In the genomic region with DNA sequence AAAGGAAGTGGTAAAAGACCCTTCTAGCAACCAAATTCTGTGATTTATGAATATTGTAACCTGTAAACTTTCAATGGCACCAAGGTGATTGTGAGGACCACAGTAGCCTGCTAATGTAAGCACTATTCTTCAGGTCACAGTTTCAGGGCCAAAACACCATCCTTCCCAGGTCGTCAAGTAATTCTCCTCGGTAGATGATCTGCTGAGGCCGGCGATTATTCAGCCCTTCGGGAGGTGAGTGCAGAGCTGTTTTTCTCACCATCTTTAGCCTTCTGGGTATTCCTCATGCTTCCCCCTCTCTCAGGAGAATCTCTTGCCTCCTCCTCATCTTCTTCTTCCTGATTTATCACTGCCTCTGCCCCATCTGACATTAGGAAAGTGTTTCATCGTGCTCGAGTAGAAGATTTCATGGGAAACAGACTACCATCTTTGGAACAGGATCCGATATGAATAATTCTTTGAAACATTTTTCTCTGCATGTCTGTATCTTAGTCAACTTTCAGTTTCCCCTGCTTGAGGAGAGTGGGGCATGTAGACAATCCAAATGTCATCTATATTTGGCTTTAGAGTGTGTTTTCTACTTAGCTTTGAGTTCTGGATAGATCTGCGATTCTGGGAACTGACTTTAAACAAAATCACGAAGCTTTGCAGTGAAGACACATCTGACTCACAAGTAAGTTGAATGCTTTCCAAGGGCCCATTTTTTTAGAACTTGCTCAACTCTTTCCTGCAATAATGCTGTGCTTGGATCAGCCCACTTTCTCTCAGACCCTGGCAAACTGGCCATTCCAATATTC, we compare ENCODE assay signal across 9 cellular contexts.
DNase-seq lines count a peak whose midpoint lies in the region; ATAC-seq, FAIRE-seq and TF ChIP-seq lines count a peak whose summit lies in the region.
"Had no signal": no experiment of that assay in that cellular context is flagged by ENCODE, and none has a peak within 500 bp of the region (broad histone marks: within the 10 kb centered on the region; RNA-seq: fewer than 3 reads in every experiment).

No MANE protein-coding gene starts in this region.

- H3K4me1 ChIP-seq in A549, result peaks cover 90% of the 10 kb centered on the region
- H3K4me1 ChIP-seq in PC-3 (ENCODE audit: insufficient read depth, low read length), result peaks cover 27% of the 10 kb centered on the region

- CTCF ChIA-PET in A549 (lab: Yijun Ruan, JAX) (interaction anchor here (0.9 to 7.8 kb wide), 7 partner anchors 11 to 219 kb away, joined by 3 to 48 read pairs (median 3); no protein-coding TSS in a partner anchor), PC-3 (lab: Charles Lee) (no interaction called here)

- no peaks in the 10 kb centered on the region for H3K27me3 ChIP-seq in PC-3 (ENCODE audit: low read length)

- H3K36me3 Mint-ChIP-seq in nephron (ENCODE audit: low read depth), result no peaks in the 10 kb centered on the region

- no peaks in the 10 kb centered on the region for H4K20me1 ChIP-seq in PC-3 (ENCODE audit: low read length)

- ATAC-seq in A549, result peak; percentile 73 to 81
- ATAC-seq in PC-3, result peak; percentile 29; the same call in 1 of the 2 replicates
- no peak for ATAC-seq in HG02885 (IDR thresholded peaks at IDR 0.05; ENCODE audit: poor library complexity, unreplicated experiment)

- H3K4me2 ChIP-seq in A549 (peak overlapping the region; percentile 89), PC-3 (ENCODE audit: low read length) (peak overlapping the region; percentile 49)

- H3K9ac ChIP-seq in PC-3 (ENCODE audit: low read length), result no peak overlapping the region

- no peaks in the 10 kb centered on the region for H3K27me3 Mint-ChIP-seq in nephron (ENCODE audit: low read depth)

- H3K4me3 ChIP-seq in A549 (peak overlapping the region; percentile 24), PC-3 (ENCODE audit: low read length) (no peak overlapping the region)

- WGBS in A549 (ENCODE audit: missing lambda C conversion rate), result 2% methylated on average over 10 of the region's 10 CpGs

- no peak; a peak in 1 of 5 replicates for TF ChIP-seq RAD21 in A549 (conservative IDR thresholded peaks at IDR 0.05 in 1 of 2, IDR thresholded peaks at IDR 0.05 in 1 of 2)

- H3K27ac ChIP-seq in A549 (peak overlapping the region; percentile 97 to 99), PC-3 (ENCODE audit: low read length) (peak overlapping the region; percentile 50), epithelial cell of prostate (peak overlapping the region; percentile 43)

- H3F3A ChIP-seq in PC-3 (ENCODE audit: low read length, unreplicated experiment), result peaks cover 5% of the 10 kb centered on the region

- H3K4me3 Mint-ChIP-seq in nephron, result peak overlapping the region in 2 of 3 experiments; percentile 30 to 53

- TF ChIP-seq POLR2A in A549 (IDR thresholded peaks at IDR 0.05; ENCODE audit: low read length), result no peak

- H3K9me3 Mint-ChIP-seq in nephron, result no peaks in the 10 kb centered on the region

- H3K4me1 Mint-ChIP-seq in nephron, result peaks cover 45% of the 10 kb centered on the region

- H3K27ac Mint-ChIP-seq in nephron, result peak overlapping the region; percentile 69 to 97 (median 93)

- H3K79me2 ChIP-seq in PC-3 (ENCODE audit: low read length), result no peaks in the 10 kb centered on the region

- peak; percentile 56 to 78; a peak in 1 of 5 replicates for TF ChIP-seq EP300 in A549 (IDR thresholded peaks at IDR 0.05)

- POLR2A ChIA-PET in A549 (lab: Yijun Ruan, JAX) (interaction anchor here (0.9 to 4.0 kb wide), 10 partner anchors 9 to 174 kb away, joined by 3 to 17 read pairs (median 5); partner anchors contain the start of gene AOPEP), PC-3 (lab: Charles Lee; ENCODE audit: unreplicated experiment) (no interaction called here)

- BruUV-seq in PC-3 (replicated peaks; lab: Mats Ljungman, UMichigan), result no TSS peak

- H3K36me3 ChIP-seq in PC-3 (ENCODE audit: low read depth, low read length), result no peaks in the 10 kb centered on the region

- H2AFZ ChIP-seq in PC-3 (ENCODE audit: low read length), result peak overlapping the region; percentile 43; the same call in 1 of the 2 replicates

- peak; percentile 76 for FAIRE-seq in A549 (lab: Jason Lieb, UNC)
- FAIRE-seq: H1 had no signal

- H3K9me2 ChIP-seq in PC-3 (replicated peaks; ENCODE audit: low read length), result no peaks in the 10 kb centered on the region

- intact Hi-C loops in PC-3 (cut with micrococcal nuclease), result no loop called here

- TF ChIP-seq CTCF in A549 (IDR thresholded peaks at IDR 0.05) (no peak), PC-3 (conservative IDR thresholded peaks at IDR 0.05; ENCODE audit: low read depth, low read length) (no peak), nephron (IDR thresholded peaks at IDR 0.05; ENCODE audit: unreplicated experiment in 3 of 3) (no peak)

- H3K9me3 ChIP-seq in A549 (no peaks in the 10 kb centered on the region), PC-3 (ENCODE audit: low read length) (no peaks in the 10 kb centered on the region)

- peak in 1 of 2 experiments; percentile 83 for DNase-seq in A549 (ENCODE audit: low read depth in 1 of 2, low spot score in 1 of 2)
- DNase-seq in PC-3, result peak; percentile 82
- DNase-seq in epithelial cell of prostate (ENCODE audit: low read depth, low spot score), result no peak
- DNase-seq in stimulated activated naive CD4-positive, alpha-beta T cell (lab: John Stamatoyannopoulos, UW), result no peak
- no peak for DNase-seq in NCI-H1105 (lab: John Stamatoyannopoulos, UW)
- no peak for DNase-seq in NCI-H69 (lab: John Stamatoyannopoulos, UW)

TF ChIP-seq in A549, 52 proteins besides CTCF, POLR2A, EP300 and RAD21 (continues in another document):
- 0 out of 2 replicates have a peak, but pooled peaks have one; percentile 28 for TF ChIP-seq MAX (IDR thresholded peaks at IDR 0.05)
- peak; percentile 84 for TF ChIP-seq JUNB (IDR thresholded peaks at IDR 0.05)
- TF ChIP-seq MAZ (IDR thresholded peaks at IDR 0.05; ENCODE audit: borderline replicate concordance, low read depth, low read length), result no peak
- TF ChIP-seq HOXB5 (CRISPR knock-in tag; IDR thresholded peaks at IDR 0.05), result peak; percentile 84
- TF ChIP-seq FOSB (CRISPR knock-in tag; IDR thresholded peaks at IDR 0.05), result peak; percentile 87
- TF ChIP-seq FOXS1 (CRISPR knock-in tag; IDR thresholded peaks at IDR 0.05), result no peak
- no peak for TF ChIP-seq SREBF2 (IDR thresholded peaks at IDR 0.05)
- peak; percentile 63; the same call in 1 of the 2 replicates for TF ChIP-seq FOSL2 (IDR thresholded peaks at IDR 0.05)
- TF ChIP-seq FOSL2 (CRISPR knock-in tag; IDR thresholded peaks at IDR 0.05), result peak; percentile 86
- no peak for TF ChIP-seq KDM1A (IDR thresholded peaks at IDR 0.05; ENCODE audit: low read depth)
- peak; percentile 30; the same call in 1 of the 3 replicates for TF ChIP-seq SMC3 (IDR thresholded peaks at IDR 0.05)
- TF ChIP-seq CEBPB (IDR thresholded peaks at IDR 0.05), result peak; percentile 96
- TF ChIP-seq MAFK (IDR thresholded peaks at IDR 0.05; ENCODE audit: partially characterized antibody), result peak; percentile 15
- peak; percentile 73; the same call in 1 of the 2 replicates for TF ChIP-seq HOXB13 (CRISPR knock-in tag; IDR thresholded peaks at IDR 0.05; ENCODE audit: low read depth)
- peak; percentile 58; the same call in 1 of the 2 replicates for TF ChIP-seq TP53 (CRISPR knock-in tag; IDR thresholded peaks at IDR 0.05)
- TF ChIP-seq, protein P1, sequence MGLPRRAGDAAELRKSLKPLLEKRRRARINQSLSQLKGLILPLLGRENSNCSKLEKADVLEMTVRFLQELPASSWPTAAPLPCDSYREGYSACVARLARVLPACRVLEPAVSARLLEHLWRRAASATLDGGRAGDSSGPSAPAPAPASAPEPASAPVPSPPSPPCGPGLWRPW (IDR thresholded peaks at IDR 0.05), result peak; percentile 60; the same call in 1 of the 2 replicates
- peak; percentile 80 to 94; a peak in 4 of 5 replicates for TF ChIP-seq JUN (IDR thresholded peaks at IDR 0.05)
- no peak for TF ChIP-seq HEYL (CRISPR knock-in tag; IDR thresholded peaks at IDR 0.05)
- no peak for TF ChIP-seq ATOH8 (CRISPR knock-in tag; IDR thresholded peaks at IDR 0.05; ENCODE audit: low read depth)
- TF ChIP-seq BCL3 (IDR thresholded peaks at IDR 0.05), result peak; percentile 49; the same call in 1 of the 3 replicates
- no peak; the same call in 1 of the 2 replicates for TF ChIP-seq RARB (CRISPR knock-in tag; IDR thresholded peaks at IDR 0.05)
- TF ChIP-seq CBX2 (IDR thresholded peaks at IDR 0.05; ENCODE audit: borderline replicate concordance, low read depth), result no peak
- TF ChIP-seq ZNF302 (CRISPR knock-in tag; IDR thresholded peaks at IDR 0.05), result 0 out of 2 replicates have a peak, but pooled peaks have one; percentile 27
- peak; percentile 64; the same call in 1 of the 2 replicates for TF ChIP-seq HOXA7 (CRISPR knock-in tag; IDR thresholded peaks at IDR 0.05)
- TF ChIP-seq EHF (CRISPR knock-in tag; IDR thresholded peaks at IDR 0.05), result no peak; the same call in none of the 2 replicates
- TF ChIP-seq RNF2 (IDR thresholded peaks at IDR 0.05; ENCODE audit: borderline replicate concordance, low read depth), result no peak

Comparison
In these comparisons a context has a peak if more than half of its experiments do, and no peak if none do; other contexts are left out.
1. H3K27ac ChIP-seq: peak in every context shown above with its lines; median percentile 98 in A549; 50 in PC-3; 43 in epithelial cell of prostate.